ENCODE assay signal across 18 cellular contexts in genomic region chr20:63693975-63694595, GRCh38. TPM values are rescaled to one million over a fixed set of nuclear protein-coding genes. Genes with fewer than 3 reads are reported as not detected.
DNase-seq lines count a peak whose midpoint lies in the region; ATAC-seq and TF ChIP-seq lines count a peak whose summit lies in the region.
"Had no signal": no experiment of that assay in that cellular context is flagged by ENCODE, and none has a peak within 500 bp of the region (broad histone marks: within the 10 kb centered on the region; RNA-seq: fewer than 3 reads in every experiment).

No MANE protein-coding gene starts in this region.

- H3K18ac ChIP-seq in neuronal stem cell (ENCODE audit: low read length), result no peak overlapping the region

- no peak overlapping the region for H3K9ac ChIP-seq in neuronal stem cell (ENCODE audit: low read depth, low read length, poor library complexity)

- peaks cover 2% of the 10 kb centered on the region for H3K27me3 Mint-ChIP-seq in T-helper 2 cell treated with Interferon-gamma antibody and Interleukin-4, amounts not matched to agents 5 μg/mL and 100 μg/mL, for 36 hours (ENCODE audit: low read depth)
- no peaks in the 10 kb centered on the region for H3K27me3 Mint-ChIP-seq in central memory CD8-positive, alpha-beta T cell
- H3K27me3 Mint-ChIP-seq: brain; CD4-positive, CD25-positive, alpha-beta regulatory T cell; IgD-negative memory B cell had no signal

- H3K27me3 ChIP-seq in neuronal stem cell (ENCODE audit: control insufficient read depth in 3 of 3, insufficient read depth in 3 of 3, low read depth in 1 of 3, low read length in 3 of 3), result no peaks in the 10 kb centered on the region
- H3K27me3 ChIP-seq: esophagus muscularis mucosa, transverse colon had no signal

- in situ Hi-C loops in ACHN (cut with HindIII; ENCODE audit: low pct_ligation_motif_present, low pct_unique_long_range_greater_than_20kb, low sequenced_read_pairs), result no loop called here

- no peak overlapping the region for H3K4me3 ChIP-seq in neuronal stem cell (ENCODE audit: low read length in 2 of 2)
- H3K4me3 ChIP-seq: esophagus muscularis mucosa, transverse colon had no signal

- H3K79me1 ChIP-seq in neuronal stem cell (ENCODE audit: low read depth, low read length), result peaks cover 6% of the 10 kb centered on the region

- no peak overlapping the region for H3K4ac ChIP-seq in neuronal stem cell (ENCODE audit: low read length)

- H3K4me3 Mint-ChIP-seq in T-helper 2 cell treated with Interferon-gamma antibody and Interleukin-4, amounts not matched to agents 5 μg/mL and 100 μg/mL, for 36 hours, result no peak overlapping the region
- peak overlapping the region; percentile 68 for H3K4me3 Mint-ChIP-seq in central memory CD8-positive, alpha-beta T cell
- H3K4me3 Mint-ChIP-seq: brain had no signal

- no peak overlapping the region for H3K23ac ChIP-seq in neuronal stem cell (ENCODE audit: low read depth, low read length, poor library complexity)

- peaks cover 0 to 47% of the 10 kb centered on the region in 2 donors for H3K36me3 ChIP-seq in neuronal stem cell (replicated peaks in 1 of 2; ENCODE audit: control insufficient read depth in 2 of 2, insufficient read depth in 2 of 2, low read length in 2 of 2)
- H3K36me3 ChIP-seq: transverse colon had no signal

- peak overlapping the region; percentile 1 for H2AK5ac ChIP-seq in neuronal stem cell (ENCODE audit: low read depth, low read length)

- no peak overlapping the region for H4K91ac ChIP-seq in neuronal stem cell (ENCODE audit: low read depth, low read length, poor library complexity)

- no peak overlapping the region for H2BK5ac ChIP-seq in neuronal stem cell (ENCODE audit: low read length)

- ATAC-seq in central memory CD8-positive, alpha-beta T cell (replicated peaks; ENCODE audit: extremely low read depth, poor library complexity, severe bottlenecking), result no peak
- no peak for ATAC-seq in GM19023 (IDR thresholded peaks at IDR 0.05; ENCODE audit: unreplicated experiment)
- ATAC-seq: activated CD4-positive, CD25-positive, alpha-beta regulatory T cell treated with anti-CD3 and anti-CD28 coated beads, Interleukin-2, amount 50 U/mL, for 24 hours had no signal

- H3K4me1 ChIP-seq in neuronal stem cell (ENCODE audit: control insufficient read depth in 2 of 2, insufficient read depth in 1 of 2, low read depth in 1 of 2, low read length in 2 of 2), result peaks cover 0 to 14% of the 10 kb centered on the region in 2 donors

- POLR2A ChIA-PET in RWPE1 (lab: Yijun Ruan, JAX; ENCODE audit: low non-redundant PET), result no interaction called here

- no peak overlapping the region for H2BK120ac ChIP-seq in neuronal stem cell (ENCODE audit: low read depth, low read length)

- peaks cover 0 to 2% of the 10 kb centered on the region in 2 donors for H3K9me3 ChIP-seq in neuronal stem cell (replicated peaks in 1 of 2; ENCODE audit: control insufficient read depth in 2 of 2, insufficient read depth in 1 of 2, low read depth in 1 of 2, low read length in 2 of 2)
- H3K9me3 ChIP-seq: esophagus muscularis mucosa, transverse colon had no signal

- H2BK15ac ChIP-seq in neuronal stem cell (ENCODE audit: low read length), result no peak overlapping the region

- H3K27ac ChIP-seq in RWPE1, result peak overlapping the region; percentile 97
- no peak overlapping the region for H3K27ac ChIP-seq in neuronal stem cell (replicated peaks; ENCODE audit: low read length)
- H3K27ac ChIP-seq: esophagus muscularis mucosa, transverse colon had no signal

- no peaks in the 10 kb centered on the region for H3K9me3 Mint-ChIP-seq in T-helper 2 cell treated with Interferon-gamma antibody and Interleukin-4, amounts not matched to agents 5 μg/mL and 100 μg/mL, for 36 hours
- no peaks in the 10 kb centered on the region for H3K9me3 Mint-ChIP-seq in central memory CD8-positive, alpha-beta T cell
- H3K9me3 Mint-ChIP-seq: brain, IgD-negative memory B cell had no signal

- no peak for DNase-seq in T-helper 2 cell treated with Interferon-gamma antibody and Interleukin-4, amounts not matched to agents 5 μg/mL and 100 μg/mL, for 36 hours (ENCODE audit: low spot score)
- DNase-seq in T-helper 2 cell (no peak), RWPE1 (ENCODE audit: low spot score) (no peak), neuronal stem cell (ENCODE audit: low spot score) (no peak), NCI-H82 (lab: John Stamatoyannopoulos, UW) (no peak), ACHN (no peak)
- no peak for DNase-seq in central memory CD8-positive, alpha-beta T cell (ENCODE audit: low spot score in 2 of 2)
- DNase-seq: CD4-positive, CD25-positive, alpha-beta regulatory T cell; MV-4-11; NCI-H2107; NCI-H774; stimulated activated CD4-positive, alpha-beta T cell treated with anti-CD3 and anti-CD28 coated beads, Interleukin-4, amount 100 ng/mL, for 4 hours; transverse colon had no signal

- H3K4me2 ChIP-seq in neuronal stem cell (ENCODE audit: insufficient read depth, low read length, poor library complexity, severe bottlenecking), result no peak overlapping the region

- TF ChIP-seq CTCF in RWPE1 (conservative IDR thresholded peaks at IDR 0.05; ENCODE audit: low read depth), result no peak

- no peak overlapping the region for H2AFZ ChIP-seq in neuronal stem cell (ENCODE audit: low read length)

- no peak overlapping the region for H4K8ac ChIP-seq in neuronal stem cell (ENCODE audit: low read depth, low read length)

- H2BK12ac ChIP-seq in neuronal stem cell (ENCODE audit: low read length), result no peak overlapping the region

- CTCF ChIA-PET in RWPE1 (lab: Yijun Ruan, JAX), result interaction anchor here (1.2 kb wide), 1 partner anchor 101 kb away, joined by 3 read pairs; no protein-coding TSS in a partner anchor

- no peaks in the 10 kb centered on the region for H3K4me1 Mint-ChIP-seq in T-helper 2 cell treated with Interferon-gamma antibody and Interleukin-4, amounts not matched to agents 5 μg/mL and 100 μg/mL, for 36 hours (ENCODE audit: low read depth)
- H3K4me1 Mint-ChIP-seq in central memory CD8-positive, alpha-beta T cell, result peaks cover 14% of the 10 kb centered on the region
- H3K4me1 Mint-ChIP-seq: brain had no signal

- H3K27ac Mint-ChIP-seq in T-helper 2 cell treated with Interferon-gamma antibody and Interleukin-4, amounts not matched to agents 5 μg/mL and 100 μg/mL, for 36 hours, result peak overlapping the region; percentile 83
- H3K27ac Mint-ChIP-seq in central memory CD8-positive, alpha-beta T cell (ENCODE audit: low read depth), result peak overlapping the region; percentile 96
- H3K27ac Mint-ChIP-seq: brain, IgD-negative memory B cell had no signal

- H3K14ac ChIP-seq in neuronal stem cell (ENCODE audit: low read length), result no peak overlapping the region

- WGBS in neuronal stem cell (ENCODE audit: extremely low coverage in 2 of 2, insufficient read length in 2 of 2, insufficient replicate concordance in 1 of 2), 2 donors, result no CpG with 5 or more reads among the region's 18 CpGs

- peaks cover 13% of the 10 kb centered on the region for H3K36me3 Mint-ChIP-seq in T-helper 2 cell treated with Interferon-gamma antibody and Interleukin-4, amounts not matched to agents 5 μg/mL and 100 μg/mL, for 36 hours (ENCODE audit: low read depth)
- H3K36me3 Mint-ChIP-seq in central memory CD8-positive, alpha-beta T cell (ENCODE audit: insufficient read depth), result peaks cover 35% of the 10 kb centered on the region
- H3K36me3 Mint-ChIP-seq: CD4-positive, CD25-positive, alpha-beta regulatory T cell; IgD-negative memory B cell had no signal

RNA-seq across cellular contexts. Expression of gene TNFRSF6B, which starts 2.4 kb away (rescaled TPM):
- 0.70 TPM for polyA plus RNA-seq in neuronal stem cell (2013, experiment 1 of 2)
- polyA plus RNA-seq in neuronal stem cell (2013, experiment 2 of 2), result 0.90 TPM
- polyA plus RNA-seq: CD4-positive, CD25-positive, alpha-beta regulatory T cell; IgD-negative memory B cell had no signal

RNA-seq across cellular contexts. Expression of gene ARFRP1, which starts 13.7 kb away (rescaled TPM):
- 8.8 TPM for polyA plus RNA-seq in neuronal stem cell (2013, experiment 1 of 2)
- 8.0 TPM for polyA plus RNA-seq in neuronal stem cell (2013, experiment 2 of 2)

RNA-seq across cellular contexts. Expression of gene ZGPAT, which starts 13.8 kb away (rescaled TPM):
- 11.0 TPM for polyA plus RNA-seq in neuronal stem cell (2013, experiment 1 of 2)
- 11.0 TPM for polyA plus RNA-seq in neuronal stem cell (2013, experiment 2 of 2)

RNA-seq across cellular contexts. Expression of gene RTEL1, which starts 36.0 kb away (rescaled TPM):
- polyA plus RNA-seq in neuronal stem cell (2013, experiment 1 of 2), result 5.1 TPM
- polyA plus RNA-seq in neuronal stem cell (2013, experiment 2 of 2), result 5.1 TPM

RNA-seq across cellular contexts. Expression of gene STMN3, which starts 40.9 kb away (rescaled TPM):
- 4.5 TPM for polyA plus RNA-seq in neuronal stem cell (2013, experiment 1 of 2)
- polyA plus RNA-seq in neuronal stem cell (2013, experiment 2 of 2), result 4.6 TPM
